In the genomic region with DNA sequence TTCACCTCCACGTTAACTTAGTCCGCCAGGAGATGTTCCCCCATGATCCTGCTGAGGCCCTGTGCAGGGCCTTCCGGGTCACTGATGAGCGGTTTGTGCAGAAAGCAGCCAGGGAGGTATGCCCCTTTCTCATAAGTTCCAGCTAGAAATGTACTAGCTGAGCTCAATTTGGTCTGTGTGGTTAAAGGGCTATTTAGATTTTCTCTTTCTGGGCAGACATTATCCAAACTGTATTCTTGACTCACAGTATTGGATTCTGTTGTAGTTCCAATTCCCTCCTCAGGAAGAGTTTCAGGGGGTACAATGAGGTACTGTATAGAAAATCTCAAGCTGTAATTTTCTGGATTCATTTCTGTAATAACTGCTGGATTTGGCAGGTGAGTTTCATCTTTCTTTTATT, we compare ENCODE assay signal across 16 cellular contexts.
"Had no signal": no experiment of that assay in that cellular context is flagged by ENCODE, and none has a peak within 500 bp of the region (broad histone marks: within the 10 kb centered on the region; RNA-seq: fewer than 3 reads in every experiment).

No MANE protein-coding gene starts in this region.

- H3K27me3 ChIP-seq: body of pancreas, gastrocnemius medialis, heart left ventricle, ovary, stomach had no signal

- H3K4me1 ChIP-seq: body of pancreas, gastrocnemius medialis, heart left ventricle, left ventricle myocardium inferior, stomach had no signal

- DNase-seq: activated CD4-positive, alpha-beta T cell treated with anti-CD3 and anti-CD28 coated beads, Interleukin-2, amount 50 U/mL, for 4 hours; caudate nucleus; erythroblast; gastrocnemius medialis; heart left ventricle; left ventricle myocardium inferior; mammary epithelial cell; midbrain; ovary; small intestine; stimulated activated CD4-positive, alpha-beta T cell treated with anti-CD3 and anti-CD28 coated beads, Interleukin-15, amount 100 ng/mL, for 24 hours; stimulated activated CD4-positive, alpha-beta T cell treated with anti-CD3 and anti-CD28 coated beads, Interleukin-4, amount 100 ng/mL, for 1 hour; stomach; SW 1271; trophoblast cell had no signal

- H3K36me3 ChIP-seq: gastrocnemius medialis, heart left ventricle, left ventricle myocardium inferior, ovary, stomach had no signal

- H3K9me3 ChIP-seq: body of pancreas, gastrocnemius medialis, heart left ventricle, left ventricle myocardium inferior, ovary, stomach had no signal

- H3K4me3 ChIP-seq: body of pancreas, gastrocnemius medialis, heart left ventricle, left ventricle myocardium inferior, ovary, stomach had no signal

- H3K27ac ChIP-seq: body of pancreas, gastrocnemius medialis, heart left ventricle, left ventricle myocardium inferior, ovary, stomach had no signal
